ENCODE assay signal across 1 cellular context in genomic region chr18:68164909-68165308, GRCh38.
TF ChIP-seq lines count a peak whose summit lies in the region.

No MANE protein-coding gene starts in this region.

TF ChIP-seq in GM23338, 12 proteins besides CTCF, POLR2A, EP300 and RAD21 (continued from another document):
- TF ChIP-seq, protein P1, sequence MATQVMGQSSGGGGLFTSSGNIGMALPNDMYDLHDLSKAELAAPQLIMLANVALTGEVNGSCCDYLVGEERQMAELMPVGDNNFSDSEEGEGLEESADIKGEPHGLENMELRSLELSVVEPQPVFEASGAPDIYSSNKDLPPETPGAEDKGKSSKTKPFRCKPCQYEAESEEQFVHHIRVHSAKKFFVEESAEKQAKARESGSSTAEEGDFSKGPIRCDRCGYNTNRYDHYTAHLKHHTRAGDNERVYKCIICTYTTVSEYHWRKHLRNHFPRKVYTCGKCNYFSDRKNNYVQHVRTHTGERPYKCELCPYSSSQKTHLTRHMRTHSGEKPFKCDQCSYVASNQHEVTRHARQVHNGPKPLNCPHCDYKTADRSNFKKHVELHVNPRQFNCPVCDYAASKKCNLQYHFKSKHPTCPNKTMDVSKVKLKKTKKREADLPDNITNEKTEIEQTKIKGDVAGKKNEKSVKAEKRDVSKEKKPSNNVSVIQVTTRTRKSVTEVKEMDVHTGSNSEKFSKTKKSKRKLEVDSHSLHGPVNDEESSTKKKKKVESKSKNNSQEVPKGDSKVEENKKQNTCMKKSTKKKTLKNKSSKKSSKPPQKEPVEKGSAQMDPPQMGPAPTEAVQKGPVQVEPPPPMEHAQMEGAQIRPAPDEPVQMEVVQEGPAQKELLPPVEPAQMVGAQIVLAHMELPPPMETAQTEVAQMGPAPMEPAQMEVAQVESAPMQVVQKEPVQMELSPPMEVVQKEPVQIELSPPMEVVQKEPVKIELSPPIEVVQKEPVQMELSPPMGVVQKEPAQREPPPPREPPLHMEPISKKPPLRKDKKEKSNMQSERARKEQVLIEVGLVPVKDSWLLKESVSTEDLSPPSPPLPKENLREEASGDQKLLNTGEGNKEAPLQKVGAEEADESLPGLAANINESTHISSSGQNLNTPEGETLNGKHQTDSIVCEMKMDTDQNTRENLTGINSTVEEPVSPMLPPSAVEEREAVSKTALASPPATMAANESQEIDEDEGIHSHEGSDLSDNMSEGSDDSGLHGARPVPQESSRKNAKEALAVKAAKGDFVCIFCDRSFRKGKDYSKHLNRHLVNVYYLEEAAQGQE (IDR thresholded peaks at IDR 0.05; ENCODE audit: unreplicated experiment), result no peak
- TF ChIP-seq STAT1 (IDR thresholded peaks at IDR 0.05; ENCODE audit: unreplicated experiment) (no peak), EZH2phosphoT487 (IDR thresholded peaks at IDR 0.05; ENCODE audit: unreplicated experiment) (no peak), POLR2AphosphoS5 (IDR thresholded peaks at IDR 0.05; ENCODE audit: low read depth) (no peak), NANOG (IDR thresholded peaks at IDR 0.05; ENCODE audit: borderline replicate concordance) (no peak), CREB1 (CRISPR knock-in tag; IDR thresholded peaks at IDR 0.05; ENCODE audit: low read depth) (no peak), ZNF114 (CRISPR knock-in tag; IDR thresholded peaks at IDR 0.05) (no peak), ZNF331 (CRISPR knock-in tag; IDR thresholded peaks at IDR 0.05; ENCODE audit: low read depth) (no peak)
- TF ChIP-seq, protein P2, sequence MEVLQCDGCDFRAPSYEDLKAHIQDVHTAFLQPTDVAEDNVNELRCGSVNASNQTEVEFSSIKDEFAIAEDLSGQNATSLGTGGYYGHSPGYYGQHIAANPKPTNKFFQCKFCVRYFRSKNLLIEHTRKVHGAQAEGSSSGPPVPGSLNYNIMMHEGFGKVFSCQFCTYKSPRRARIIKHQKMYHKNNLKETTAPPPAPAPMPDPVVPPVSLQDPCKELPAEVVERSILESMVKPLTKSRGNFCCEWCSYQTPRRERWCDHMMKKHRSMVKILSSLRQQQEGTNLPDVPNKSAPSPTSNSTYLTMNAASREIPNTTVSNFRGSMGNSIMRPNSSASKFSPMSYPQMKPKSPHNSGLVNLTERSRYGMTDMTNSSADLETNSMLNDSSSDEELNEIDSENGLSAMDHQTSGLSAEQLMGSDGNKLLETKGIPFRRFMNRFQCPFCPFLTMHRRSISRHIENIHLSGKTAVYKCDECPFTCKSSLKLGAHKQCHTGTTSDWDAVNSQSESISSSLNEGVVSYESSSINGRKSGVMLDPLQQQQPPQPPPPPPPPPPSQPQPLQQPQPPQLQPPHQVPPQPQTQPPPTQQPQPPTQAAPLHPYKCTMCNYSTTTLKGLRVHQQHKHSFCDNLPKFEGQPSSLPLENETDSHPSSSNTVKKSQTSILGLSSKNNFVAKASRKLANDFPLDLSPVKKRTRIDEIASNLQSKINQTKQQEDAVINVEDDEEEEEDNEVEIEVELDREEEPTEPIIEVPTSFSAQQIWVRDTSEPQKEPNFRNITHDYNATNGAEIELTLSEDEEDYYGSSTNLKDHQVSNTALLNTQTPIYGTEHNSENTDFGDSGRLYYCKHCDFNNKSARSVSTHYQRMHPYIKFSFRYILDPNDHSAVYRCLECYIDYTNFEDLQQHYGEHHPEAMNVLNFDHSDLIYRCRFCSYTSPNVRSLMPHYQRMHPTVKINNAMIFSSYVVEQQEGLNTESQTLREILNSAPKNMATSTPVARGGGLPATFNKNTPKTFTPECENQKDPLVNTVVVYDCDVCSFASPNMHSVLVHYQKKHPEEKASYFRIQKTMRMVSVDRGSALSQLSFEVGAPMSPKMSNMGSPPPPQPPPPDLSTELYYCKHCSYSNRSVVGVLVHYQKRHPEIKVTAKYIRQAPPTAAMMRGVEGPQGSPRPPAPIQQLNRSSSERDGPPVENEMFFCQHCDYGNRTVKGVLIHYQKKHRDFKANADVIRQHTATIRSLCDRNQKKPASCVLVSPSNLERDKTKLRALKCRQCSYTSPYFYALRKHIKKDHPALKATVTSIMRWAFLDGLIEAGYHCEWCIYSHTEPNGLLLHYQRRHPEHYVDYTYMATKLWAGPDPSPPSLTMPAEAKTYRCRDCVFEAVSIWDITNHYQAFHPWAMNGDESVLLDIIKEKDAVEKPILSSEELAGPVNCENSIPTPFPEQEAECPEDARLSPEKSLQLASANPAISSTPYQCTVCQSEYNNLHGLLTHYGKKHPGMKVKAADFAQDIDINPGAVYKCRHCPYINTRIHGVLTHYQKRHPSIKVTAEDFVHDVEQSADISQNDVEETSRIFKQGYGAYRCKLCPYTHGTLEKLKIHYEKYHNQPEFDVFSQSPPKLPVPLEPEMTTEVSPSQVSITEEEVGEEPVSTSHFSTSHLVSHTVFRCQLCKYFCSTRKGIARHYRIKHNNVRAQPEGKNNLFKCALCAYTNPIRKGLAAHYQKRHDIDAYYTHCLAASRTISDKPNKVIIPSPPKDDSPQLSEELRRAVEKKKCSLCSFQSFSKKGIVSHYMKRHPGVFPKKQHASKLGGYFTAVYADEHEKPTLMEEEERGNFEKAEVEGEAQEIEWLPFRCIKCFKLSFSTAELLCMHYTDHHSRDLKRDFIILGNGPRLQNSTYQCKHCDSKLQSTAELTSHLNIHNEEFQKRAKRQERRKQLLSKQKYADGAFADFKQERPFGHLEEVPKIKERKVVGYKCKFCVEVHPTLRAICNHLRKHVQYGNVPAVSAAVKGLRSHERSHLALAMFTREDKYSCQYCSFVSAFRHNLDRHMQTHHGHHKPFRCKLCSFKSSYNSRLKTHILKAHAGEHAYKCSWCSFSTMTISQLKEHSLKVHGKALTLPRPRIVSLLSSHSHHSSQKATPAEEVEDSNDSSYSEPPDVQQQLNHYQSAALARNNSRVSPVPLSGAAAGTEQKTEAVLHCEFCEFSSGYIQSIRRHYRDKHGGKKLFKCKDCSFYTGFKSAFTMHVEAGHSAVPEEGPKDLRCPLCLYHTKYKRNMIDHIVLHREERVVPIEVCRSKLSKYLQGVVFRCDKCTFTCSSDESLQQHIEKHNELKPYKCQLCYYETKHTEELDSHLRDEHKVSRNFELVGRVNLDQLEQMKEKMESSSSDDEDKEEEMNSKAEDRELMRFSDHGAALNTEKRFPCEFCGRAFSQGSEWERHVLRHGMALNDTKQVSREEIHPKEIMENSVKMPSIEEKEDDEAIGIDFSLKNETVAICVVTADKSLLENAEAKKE (CRISPR knock-in tag; IDR thresholded peaks at IDR 0.05), result no peak
TF ChIP-seq in GM23338: peak in this region for 0.
